Comparison of ENCODE assay signal across 10 cellular contexts in genomic region chr2:11160731-11161455, GRCh38. TPM values are rescaled to one million over a fixed set of nuclear protein-coding genes. Genes with fewer than 3 reads are reported as not detected.
A peak's percentile ranks its signal among the peaks of the same experiment; 100 is the strongest.
DNase-seq lines count a peak whose midpoint lies in the region; ATAC-seq and TF ChIP-seq lines count a peak whose summit lies in the region.
"Had no signal": no experiment of that assay in that cellular context is flagged by ENCODE, and none has a peak within 500 bp of the region (broad histone marks: within the 10 kb centered on the region; RNA-seq: fewer than 3 reads in every experiment).

No MANE protein-coding gene starts in this region.

- DNase-seq in CD14-positive monocyte (ENCODE audit: low spot score) = no peak
- no peak for DNase-seq in GDM1 (lab: John Stamatoyannopoulos, UW)
- DNase-seq in Kasumi-1 (lab: John Stamatoyannopoulos, UW) = no peak
- DNase-seq in SIG-M5 treated with dmso at 0.1 percent for 504 hours (lab: John Stamatoyannopoulos, UW; ENCODE audit: unreplicated experiment) = no peak
- DNase-seq: DMS153, NCI-H1694 had no signal

- H3K4me3 Mint-ChIP-seq in CD14-positive monocyte = peak overlapping the region; percentile 64 to 76
- no peak overlapping the region for H3K4me3 Mint-ChIP-seq in activated naive CD8-positive, alpha-beta T cell

- no peaks in the 10 kb centered on the region for H3K9me3 Mint-ChIP-seq in CD14-positive monocyte
- no peaks in the 10 kb centered on the region for H3K9me3 Mint-ChIP-seq in activated naive CD8-positive, alpha-beta T cell (ENCODE audit: low read depth)

- peak overlapping the region; percentile 86 to 95 (median 92) for H3K27ac Mint-ChIP-seq in CD14-positive monocyte
- peak overlapping the region; percentile 72 for H3K27ac Mint-ChIP-seq in activated naive CD8-positive, alpha-beta T cell

- H3K27me3 Mint-ChIP-seq in CD14-positive monocyte (ENCODE audit: low read depth in 3 of 3) = peaks cover 0 to 2% (median 0%) of the 10 kb centered on the region in 3 donors
- H3K27me3 Mint-ChIP-seq in activated naive CD8-positive, alpha-beta T cell = no peaks in the 10 kb centered on the region

- intact Hi-C loops in CD14-positive monocyte (cut with micrococcal nuclease) = no loop called here

- ATAC-seq in GM19043 (IDR thresholded peaks at IDR 0.05; ENCODE audit: low read depth, unreplicated experiment) = peak; percentile 92
- ATAC-seq in HG03064 (IDR thresholded peaks at IDR 0.05; ENCODE audit: low read depth, unreplicated experiment) = peak; percentile 79
- ATAC-seq in HG02840 (IDR thresholded peaks at IDR 0.05; ENCODE audit: low FRiP score, unreplicated experiment) = no peak

- H3K36me3 Mint-ChIP-seq in CD14-positive monocyte = peaks cover 38 to 61% of the 10 kb centered on the region in 2 donors
- peaks cover 4% of the 10 kb centered on the region for H3K36me3 Mint-ChIP-seq in activated naive CD8-positive, alpha-beta T cell

- peaks cover 38% of the 10 kb centered on the region for H3K4me1 Mint-ChIP-seq in CD14-positive monocyte
- peaks cover 16% of the 10 kb centered on the region for H3K4me1 Mint-ChIP-seq in activated naive CD8-positive, alpha-beta T cell (ENCODE audit: low read depth)

- TF ChIP-seq CTCF in CD14-positive monocyte (IDR thresholded peaks at IDR 0.05) = no peak

RNA-seq across cellular contexts. Expression of gene SLC66A3, which starts 5.6 kb away (rescaled TPM):
- polyA plus RNA-seq in CD14-positive monocyte = 100 to 1,000 TPM; 169 to 188 TPM
